In the genomic region with DNA sequence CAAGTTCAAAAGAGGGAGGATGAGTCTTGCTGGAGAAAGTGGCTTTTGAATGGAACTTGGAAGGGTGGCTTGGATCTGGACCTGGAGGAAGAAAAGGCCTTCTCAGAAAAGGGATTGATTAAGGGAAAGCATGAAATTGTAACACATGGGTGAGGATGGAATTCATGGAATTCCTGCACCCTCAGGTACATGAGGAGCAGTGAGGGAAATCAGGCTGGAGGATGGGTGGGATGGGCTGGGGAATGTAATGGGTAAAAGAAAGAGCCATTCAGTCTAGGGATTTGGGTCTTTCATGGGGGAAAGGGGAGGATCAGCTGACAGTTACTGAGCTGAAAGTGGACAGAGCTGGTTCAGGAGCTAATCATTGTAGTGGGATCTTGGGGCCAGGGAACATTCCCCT, we compare ENCODE assay signal across 1 cellular context.
TF ChIP-seq lines count a peak whose summit lies in the region.

No MANE protein-coding gene starts in this region.

TF ChIP-seq in IMR-90, 13 proteins besides CTCF, POLR2A, EP300 and RAD21 (continued from another document):
- TF ChIP-seq NFE2L2 (IDR thresholded peaks at IDR 0.05; ENCODE audit: low read depth, low read length) (no peak), MXI1 (IDR thresholded peaks at IDR 0.05; ENCODE audit: borderline replicate concordance, low read depth, low read length) (no peak), RFX5 (IDR thresholded peaks at IDR 0.05; ENCODE audit: low read depth, low read length) (no peak), MAFK (IDR thresholded peaks at IDR 0.05; ENCODE audit: low read depth, low read length) (no peak), SMC3 (IDR thresholded peaks at IDR 0.05; ENCODE audit: low read depth, low read length) (no peak), MAZ (IDR thresholded peaks at IDR 0.05; ENCODE audit: borderline replicate concordance, low read depth, low read length) (no peak), RCOR1 (IDR thresholded peaks at IDR 0.05; ENCODE audit: insufficient replicate concordance, low read length) (no peak)
- TF ChIP-seq, protein P1, sequence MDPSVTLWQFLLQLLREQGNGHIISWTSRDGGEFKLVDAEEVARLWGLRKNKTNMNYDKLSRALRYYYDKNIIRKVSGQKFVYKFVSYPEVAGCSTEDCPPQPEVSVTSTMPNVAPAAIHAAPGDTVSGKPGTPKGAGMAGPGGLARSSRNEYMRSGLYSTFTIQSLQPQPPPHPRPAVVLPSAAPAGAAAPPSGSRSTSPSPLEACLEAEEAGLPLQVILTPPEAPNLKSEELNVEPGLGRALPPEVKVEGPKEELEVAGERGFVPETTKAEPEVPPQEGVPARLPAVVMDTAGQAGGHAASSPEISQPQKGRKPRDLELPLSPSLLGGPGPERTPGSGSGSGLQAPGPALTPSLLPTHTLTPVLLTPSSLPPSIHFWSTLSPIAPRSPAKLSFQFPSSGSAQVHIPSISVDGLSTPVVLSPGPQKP (IDR thresholded peaks at IDR 0.05; ENCODE audit: borderline replicate concordance, low read depth, low read length) = no peak
